1 cellular context compared by ENCODE assay signal in the genomic region with DNA sequence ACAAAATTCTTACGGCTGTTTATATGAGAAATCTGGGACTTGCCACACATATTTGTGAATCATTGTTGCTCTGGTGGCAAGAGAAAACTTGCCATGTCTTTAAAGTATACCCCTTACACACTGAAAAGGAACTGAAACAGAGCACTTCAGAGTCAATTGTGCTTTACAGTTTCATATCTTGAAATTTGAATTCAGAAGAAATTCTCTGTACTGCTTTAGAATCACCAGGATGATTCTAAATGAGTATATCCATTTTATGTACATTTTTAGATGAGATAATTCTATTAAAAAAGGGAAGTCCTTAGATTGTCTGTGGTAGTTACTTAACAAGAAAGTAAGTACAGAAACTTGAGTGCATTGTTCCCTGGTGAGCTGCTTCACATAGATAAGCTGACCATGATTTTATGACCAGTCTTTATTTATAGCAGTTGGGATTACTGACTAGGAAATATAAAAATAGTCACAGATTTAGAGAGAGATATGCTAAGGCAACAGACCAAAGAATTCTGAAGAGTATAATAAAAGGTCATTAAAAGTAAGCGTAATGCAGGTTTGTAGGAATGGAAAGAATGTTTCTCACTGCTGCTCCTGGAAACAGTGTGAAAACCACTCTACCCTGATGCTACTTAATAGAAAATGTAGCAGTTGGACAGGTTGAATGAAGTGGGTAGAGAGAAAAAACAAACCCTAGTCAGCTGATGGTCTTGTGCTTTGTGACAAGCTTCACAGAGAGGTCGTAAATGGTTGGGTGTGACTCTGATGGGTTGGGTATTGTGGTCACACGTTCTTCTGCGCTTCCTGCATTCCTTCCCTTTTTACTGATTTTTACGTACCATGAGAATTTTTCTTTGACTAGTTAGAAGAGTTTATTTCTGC.
TF ChIP-seq lines count a peak whose summit lies in the region.

No MANE protein-coding gene starts in this region.

TF ChIP-seq in GM23338, 12 proteins besides CTCF, POLR2A, EP300 and RAD21 (continued from another document):
- TF ChIP-seq, protein P1, sequence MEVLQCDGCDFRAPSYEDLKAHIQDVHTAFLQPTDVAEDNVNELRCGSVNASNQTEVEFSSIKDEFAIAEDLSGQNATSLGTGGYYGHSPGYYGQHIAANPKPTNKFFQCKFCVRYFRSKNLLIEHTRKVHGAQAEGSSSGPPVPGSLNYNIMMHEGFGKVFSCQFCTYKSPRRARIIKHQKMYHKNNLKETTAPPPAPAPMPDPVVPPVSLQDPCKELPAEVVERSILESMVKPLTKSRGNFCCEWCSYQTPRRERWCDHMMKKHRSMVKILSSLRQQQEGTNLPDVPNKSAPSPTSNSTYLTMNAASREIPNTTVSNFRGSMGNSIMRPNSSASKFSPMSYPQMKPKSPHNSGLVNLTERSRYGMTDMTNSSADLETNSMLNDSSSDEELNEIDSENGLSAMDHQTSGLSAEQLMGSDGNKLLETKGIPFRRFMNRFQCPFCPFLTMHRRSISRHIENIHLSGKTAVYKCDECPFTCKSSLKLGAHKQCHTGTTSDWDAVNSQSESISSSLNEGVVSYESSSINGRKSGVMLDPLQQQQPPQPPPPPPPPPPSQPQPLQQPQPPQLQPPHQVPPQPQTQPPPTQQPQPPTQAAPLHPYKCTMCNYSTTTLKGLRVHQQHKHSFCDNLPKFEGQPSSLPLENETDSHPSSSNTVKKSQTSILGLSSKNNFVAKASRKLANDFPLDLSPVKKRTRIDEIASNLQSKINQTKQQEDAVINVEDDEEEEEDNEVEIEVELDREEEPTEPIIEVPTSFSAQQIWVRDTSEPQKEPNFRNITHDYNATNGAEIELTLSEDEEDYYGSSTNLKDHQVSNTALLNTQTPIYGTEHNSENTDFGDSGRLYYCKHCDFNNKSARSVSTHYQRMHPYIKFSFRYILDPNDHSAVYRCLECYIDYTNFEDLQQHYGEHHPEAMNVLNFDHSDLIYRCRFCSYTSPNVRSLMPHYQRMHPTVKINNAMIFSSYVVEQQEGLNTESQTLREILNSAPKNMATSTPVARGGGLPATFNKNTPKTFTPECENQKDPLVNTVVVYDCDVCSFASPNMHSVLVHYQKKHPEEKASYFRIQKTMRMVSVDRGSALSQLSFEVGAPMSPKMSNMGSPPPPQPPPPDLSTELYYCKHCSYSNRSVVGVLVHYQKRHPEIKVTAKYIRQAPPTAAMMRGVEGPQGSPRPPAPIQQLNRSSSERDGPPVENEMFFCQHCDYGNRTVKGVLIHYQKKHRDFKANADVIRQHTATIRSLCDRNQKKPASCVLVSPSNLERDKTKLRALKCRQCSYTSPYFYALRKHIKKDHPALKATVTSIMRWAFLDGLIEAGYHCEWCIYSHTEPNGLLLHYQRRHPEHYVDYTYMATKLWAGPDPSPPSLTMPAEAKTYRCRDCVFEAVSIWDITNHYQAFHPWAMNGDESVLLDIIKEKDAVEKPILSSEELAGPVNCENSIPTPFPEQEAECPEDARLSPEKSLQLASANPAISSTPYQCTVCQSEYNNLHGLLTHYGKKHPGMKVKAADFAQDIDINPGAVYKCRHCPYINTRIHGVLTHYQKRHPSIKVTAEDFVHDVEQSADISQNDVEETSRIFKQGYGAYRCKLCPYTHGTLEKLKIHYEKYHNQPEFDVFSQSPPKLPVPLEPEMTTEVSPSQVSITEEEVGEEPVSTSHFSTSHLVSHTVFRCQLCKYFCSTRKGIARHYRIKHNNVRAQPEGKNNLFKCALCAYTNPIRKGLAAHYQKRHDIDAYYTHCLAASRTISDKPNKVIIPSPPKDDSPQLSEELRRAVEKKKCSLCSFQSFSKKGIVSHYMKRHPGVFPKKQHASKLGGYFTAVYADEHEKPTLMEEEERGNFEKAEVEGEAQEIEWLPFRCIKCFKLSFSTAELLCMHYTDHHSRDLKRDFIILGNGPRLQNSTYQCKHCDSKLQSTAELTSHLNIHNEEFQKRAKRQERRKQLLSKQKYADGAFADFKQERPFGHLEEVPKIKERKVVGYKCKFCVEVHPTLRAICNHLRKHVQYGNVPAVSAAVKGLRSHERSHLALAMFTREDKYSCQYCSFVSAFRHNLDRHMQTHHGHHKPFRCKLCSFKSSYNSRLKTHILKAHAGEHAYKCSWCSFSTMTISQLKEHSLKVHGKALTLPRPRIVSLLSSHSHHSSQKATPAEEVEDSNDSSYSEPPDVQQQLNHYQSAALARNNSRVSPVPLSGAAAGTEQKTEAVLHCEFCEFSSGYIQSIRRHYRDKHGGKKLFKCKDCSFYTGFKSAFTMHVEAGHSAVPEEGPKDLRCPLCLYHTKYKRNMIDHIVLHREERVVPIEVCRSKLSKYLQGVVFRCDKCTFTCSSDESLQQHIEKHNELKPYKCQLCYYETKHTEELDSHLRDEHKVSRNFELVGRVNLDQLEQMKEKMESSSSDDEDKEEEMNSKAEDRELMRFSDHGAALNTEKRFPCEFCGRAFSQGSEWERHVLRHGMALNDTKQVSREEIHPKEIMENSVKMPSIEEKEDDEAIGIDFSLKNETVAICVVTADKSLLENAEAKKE (CRISPR knock-in tag; IDR thresholded peaks at IDR 0.05) = no peak
